Comparison of ENCODE assay signal across 8 cellular contexts in the genomic region with DNA sequence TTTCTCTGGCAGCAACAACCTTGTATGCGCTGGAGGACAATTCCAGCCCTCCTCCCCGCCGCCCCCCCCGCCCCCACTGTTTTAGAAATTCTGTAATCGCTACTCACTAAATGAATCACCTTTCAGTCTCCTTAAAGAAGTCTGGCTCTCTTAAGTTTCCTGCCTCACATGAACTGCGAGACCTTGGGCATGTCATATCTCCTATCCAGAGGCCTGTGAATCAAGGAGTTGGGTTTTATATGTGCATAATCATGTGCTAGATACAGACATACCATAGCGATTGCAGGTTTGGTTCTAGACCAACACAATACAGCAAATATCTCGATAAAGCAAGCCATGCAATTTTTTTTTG. TPM values are rescaled to one million over a fixed set of nuclear protein-coding genes. Genes with fewer than 3 reads are reported as not detected.
DNase-seq lines count a peak whose midpoint lies in the region; ATAC-seq and TF ChIP-seq lines count a peak whose summit lies in the region.

No MANE protein-coding gene starts in this region.

- peak overlapping the region; percentile 98 to 99 for H3K27ac Mint-ChIP-seq in stimulated activated naive CD8-positive, alpha-beta T cell treated with anti-CD3 and anti-CD28 coated beads, Interleukin-15, amount 100 ng/mL, for 72 hours

- H3K4me1 ChIP-seq in SJSA1 (replicated peaks) (no peaks in the 10 kb centered on the region), cardiac muscle cell (ENCODE audit: low read depth) (peaks cover 5% of the 10 kb centered on the region)

- H3K27me3 Mint-ChIP-seq in stimulated activated naive CD8-positive, alpha-beta T cell treated with anti-CD3 and anti-CD28 coated beads, Interleukin-15, amount 100 ng/mL, for 72 hours: no peaks in the 10 kb centered on the region

- no peak for TF ChIP-seq CTCF in GM12864 (IDR thresholded peaks at IDR 0.05; ENCODE audit: low read depth, low read length, missing control alignments)
- TF ChIP-seq CTCF in cardiac muscle cell (IDR thresholded peaks at IDR 0.05; ENCODE audit: low read depth, low read length): no peak

- DNase-seq in GM12864 (ENCODE audit: low read depth): peak; percentile 7
- DNase-seq in SJSA1 (ENCODE audit: low read depth in 1 of 2, low spot score in 2 of 2): no peak
- no peak for DNase-seq in cardiac muscle cell (ENCODE audit: low read depth in 1 of 2, low spot score in 1 of 2)
- DNase-seq in stimulated activated naive CD8-positive, alpha-beta T cell treated with anti-CD3 and anti-CD28 coated beads, Interleukin-15, amount 100 ng/mL, for 72 hours: no peak
- DNase-seq in GM03348 (ENCODE audit: low spot score): no peak
- DNase-seq in HuH-7 (ENCODE audit: low spot score): no peak
- DNase-seq in HuH-7.5 (ENCODE audit: low spot score): no peak

- H3K4me3 Mint-ChIP-seq in stimulated activated naive CD8-positive, alpha-beta T cell treated with anti-CD3 and anti-CD28 coated beads, Interleukin-15, amount 100 ng/mL, for 72 hours: peak overlapping the region; percentile 92 to 97

- ATAC-seq in HG02571 (IDR thresholded peaks at IDR 0.05; ENCODE audit: unreplicated experiment): peak; percentile 4
- ATAC-seq in stimulated activated naive CD8-positive, alpha-beta T cell treated with anti-CD3 and anti-CD28 coated beads, Interleukin-15, amount 100 ng/mL, for 72 hours: peak; percentile 62

- H3K36me3 ChIP-seq in SJSA1 (no peaks in the 10 kb centered on the region), cardiac muscle cell (peaks cover 5% of the 10 kb centered on the region)

- H3K27me3 ChIP-seq in SJSA1 (replicated peaks) (no peaks in the 10 kb centered on the region), cardiac muscle cell (no peaks in the 10 kb centered on the region)

- no peaks in the 10 kb centered on the region for H3K9me3 Mint-ChIP-seq in stimulated activated naive CD8-positive, alpha-beta T cell treated with anti-CD3 and anti-CD28 coated beads, Interleukin-15, amount 100 ng/mL, for 72 hours

- H3K9me3 ChIP-seq in SJSA1 (replicated peaks): no peaks in the 10 kb centered on the region
- H3K9me3 ChIP-seq in cardiac muscle cell (ENCODE audit: low read depth): no peaks in the 10 kb centered on the region

- H3K27ac ChIP-seq in SJSA1 (no peak overlapping the region), cardiac muscle cell (no peak overlapping the region)

- H3K4me1 Mint-ChIP-seq in stimulated activated naive CD8-positive, alpha-beta T cell treated with anti-CD3 and anti-CD28 coated beads, Interleukin-15, amount 100 ng/mL, for 72 hours: peaks cover 8% of the 10 kb centered on the region

- H3K4me3 ChIP-seq in GM12864 (ENCODE audit: low read depth, low read length) (peak overlapping the region; percentile 92), SJSA1 (peak overlapping the region; percentile 58), cardiac muscle cell (peak overlapping the region; percentile 97)

RNA-seq across cellular contexts. Expression of gene DMAC1, which starts 0.3 kb away (rescaled TPM):
- 3.9 and 5.3 TPM in 2 replicates for total RNA-seq in SJSA1 (2014; rRNA removed; shearing (Covaris generic))
- total RNA-seq in cardiac muscle cell: 32.6 and 33.9 TPM in 2 replicates
- polyA plus RNA-seq in cardiac muscle cell: 162 and 196 TPM in 2 replicates
